ENCODE assay signal across 23 cellular contexts in genomic region chr4:64518600-64518999, GRCh38.
"Had no signal": no experiment of that assay in that cellular context is flagged by ENCODE, and none has a peak within 500 bp of the region (broad histone marks: within the 10 kb centered on the region; RNA-seq: fewer than 3 reads in every experiment).

No MANE protein-coding gene starts in this region.

- H3K4me3 ChIP-seq: colonic mucosa, esophagus squamous epithelium, gastrocnemius medialis, heart right ventricle, left lung, lower lobe of right lung, mucosa of descending colon had no signal

- DNase-seq: colonic mucosa; cortex of kidney; effector CD8-positive, alpha-beta T cell; effector memory CD8-positive, alpha-beta T cell; endodermal cell; erythroblast; esophagus squamous epithelium; foreskin fibroblast; foreskin melanocyte; gastrocnemius medialis; glutamatergic neuron; head of caudate nucleus; heart right ventricle; hippocampal formation; left cardiac atrium; left lung; left ventricle myocardium superior; lower lobe of right lung; mesenchymal stem cell; mucosa of descending colon; naive B cell had no signal

- ATAC-seq: effector memory CD8-positive, alpha-beta T cell; esophagus mucosa; gastrocnemius medialis; heart right ventricle; left cardiac atrium; left lung; left ventricle myocardium superior; lower lobe of right lung; mucosa of descending colon had no signal

- H3K4me1 ChIP-seq: colonic mucosa, esophagus squamous epithelium, gastrocnemius medialis, heart right ventricle, left lung, lower lobe of right lung had no signal

- H3K27me3 ChIP-seq: colonic mucosa, esophagus squamous epithelium, gastrocnemius medialis, heart right ventricle, left lung had no signal

- H3K9me3 ChIP-seq: colonic mucosa, esophagus squamous epithelium, gastrocnemius medialis, left lung, lower lobe of right lung, mucosa of descending colon had no signal

- H3K27ac ChIP-seq: colonic mucosa, epithelial cell of prostate, esophagus squamous epithelium, gastrocnemius medialis, heart right ventricle, left lung, lower lobe of right lung had no signal

- H3K36me3 ChIP-seq: colonic mucosa, esophagus squamous epithelium, gastrocnemius medialis, heart right ventricle, left lung, lower lobe of right lung had no signal
